Comparison of ENCODE assay signal across 1 cellular context in the genomic region with DNA sequence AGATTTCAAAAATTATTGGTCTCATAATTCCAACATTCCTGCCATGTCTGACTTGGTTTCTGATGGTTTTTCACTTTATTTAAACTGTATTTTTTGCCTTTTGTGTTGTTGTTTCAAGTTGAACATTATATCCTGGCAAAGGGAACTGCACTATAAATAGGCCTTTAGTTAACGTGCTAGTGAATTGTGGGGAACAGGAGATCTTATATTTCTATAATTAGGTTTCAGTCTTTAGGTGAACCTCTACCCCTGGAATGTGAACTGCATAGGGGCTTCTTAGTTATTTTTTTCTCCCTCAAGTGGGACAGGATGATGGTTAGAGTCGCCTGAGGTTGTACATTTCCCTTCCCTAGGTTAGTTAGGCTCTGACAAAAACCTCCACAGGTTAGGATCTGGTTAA.
TF ChIP-seq lines count a peak whose summit lies in the region.

No MANE protein-coding gene starts in this region.

TF ChIP-seq in GM23338, 12 proteins besides CTCF, POLR2A, EP300 and RAD21 (continued from another document):
- TF ChIP-seq, protein P1, sequence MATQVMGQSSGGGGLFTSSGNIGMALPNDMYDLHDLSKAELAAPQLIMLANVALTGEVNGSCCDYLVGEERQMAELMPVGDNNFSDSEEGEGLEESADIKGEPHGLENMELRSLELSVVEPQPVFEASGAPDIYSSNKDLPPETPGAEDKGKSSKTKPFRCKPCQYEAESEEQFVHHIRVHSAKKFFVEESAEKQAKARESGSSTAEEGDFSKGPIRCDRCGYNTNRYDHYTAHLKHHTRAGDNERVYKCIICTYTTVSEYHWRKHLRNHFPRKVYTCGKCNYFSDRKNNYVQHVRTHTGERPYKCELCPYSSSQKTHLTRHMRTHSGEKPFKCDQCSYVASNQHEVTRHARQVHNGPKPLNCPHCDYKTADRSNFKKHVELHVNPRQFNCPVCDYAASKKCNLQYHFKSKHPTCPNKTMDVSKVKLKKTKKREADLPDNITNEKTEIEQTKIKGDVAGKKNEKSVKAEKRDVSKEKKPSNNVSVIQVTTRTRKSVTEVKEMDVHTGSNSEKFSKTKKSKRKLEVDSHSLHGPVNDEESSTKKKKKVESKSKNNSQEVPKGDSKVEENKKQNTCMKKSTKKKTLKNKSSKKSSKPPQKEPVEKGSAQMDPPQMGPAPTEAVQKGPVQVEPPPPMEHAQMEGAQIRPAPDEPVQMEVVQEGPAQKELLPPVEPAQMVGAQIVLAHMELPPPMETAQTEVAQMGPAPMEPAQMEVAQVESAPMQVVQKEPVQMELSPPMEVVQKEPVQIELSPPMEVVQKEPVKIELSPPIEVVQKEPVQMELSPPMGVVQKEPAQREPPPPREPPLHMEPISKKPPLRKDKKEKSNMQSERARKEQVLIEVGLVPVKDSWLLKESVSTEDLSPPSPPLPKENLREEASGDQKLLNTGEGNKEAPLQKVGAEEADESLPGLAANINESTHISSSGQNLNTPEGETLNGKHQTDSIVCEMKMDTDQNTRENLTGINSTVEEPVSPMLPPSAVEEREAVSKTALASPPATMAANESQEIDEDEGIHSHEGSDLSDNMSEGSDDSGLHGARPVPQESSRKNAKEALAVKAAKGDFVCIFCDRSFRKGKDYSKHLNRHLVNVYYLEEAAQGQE (IDR thresholded peaks at IDR 0.05; ENCODE audit: unreplicated experiment) = no peak
- TF ChIP-seq POLR2AphosphoS5 (IDR thresholded peaks at IDR 0.05; ENCODE audit: low read depth) (no peak), EZH2 (IDR thresholded peaks at IDR 0.05; ENCODE audit: low read depth, unreplicated experiment) (no peak), NANOG (IDR thresholded peaks at IDR 0.05; ENCODE audit: borderline replicate concordance) (no peak), STAT1 (IDR thresholded peaks at IDR 0.05; ENCODE audit: unreplicated experiment) (no peak)
- TF ChIP-seq, protein P2, sequence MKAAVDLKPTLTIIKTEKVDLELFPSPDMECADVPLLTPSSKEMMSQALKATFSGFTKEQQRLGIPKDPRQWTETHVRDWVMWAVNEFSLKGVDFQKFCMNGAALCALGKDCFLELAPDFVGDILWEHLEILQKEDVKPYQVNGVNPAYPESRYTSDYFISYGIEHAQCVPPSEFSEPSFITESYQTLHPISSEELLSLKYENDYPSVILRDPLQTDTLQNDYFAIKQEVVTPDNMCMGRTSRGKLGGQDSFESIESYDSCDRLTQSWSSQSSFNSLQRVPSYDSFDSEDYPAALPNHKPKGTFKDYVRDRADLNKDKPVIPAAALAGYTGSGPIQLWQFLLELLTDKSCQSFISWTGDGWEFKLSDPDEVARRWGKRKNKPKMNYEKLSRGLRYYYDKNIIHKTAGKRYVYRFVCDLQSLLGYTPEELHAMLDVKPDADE (IDR thresholded peaks at IDR 0.05) = no peak
- TF ChIP-seq, protein P3, sequence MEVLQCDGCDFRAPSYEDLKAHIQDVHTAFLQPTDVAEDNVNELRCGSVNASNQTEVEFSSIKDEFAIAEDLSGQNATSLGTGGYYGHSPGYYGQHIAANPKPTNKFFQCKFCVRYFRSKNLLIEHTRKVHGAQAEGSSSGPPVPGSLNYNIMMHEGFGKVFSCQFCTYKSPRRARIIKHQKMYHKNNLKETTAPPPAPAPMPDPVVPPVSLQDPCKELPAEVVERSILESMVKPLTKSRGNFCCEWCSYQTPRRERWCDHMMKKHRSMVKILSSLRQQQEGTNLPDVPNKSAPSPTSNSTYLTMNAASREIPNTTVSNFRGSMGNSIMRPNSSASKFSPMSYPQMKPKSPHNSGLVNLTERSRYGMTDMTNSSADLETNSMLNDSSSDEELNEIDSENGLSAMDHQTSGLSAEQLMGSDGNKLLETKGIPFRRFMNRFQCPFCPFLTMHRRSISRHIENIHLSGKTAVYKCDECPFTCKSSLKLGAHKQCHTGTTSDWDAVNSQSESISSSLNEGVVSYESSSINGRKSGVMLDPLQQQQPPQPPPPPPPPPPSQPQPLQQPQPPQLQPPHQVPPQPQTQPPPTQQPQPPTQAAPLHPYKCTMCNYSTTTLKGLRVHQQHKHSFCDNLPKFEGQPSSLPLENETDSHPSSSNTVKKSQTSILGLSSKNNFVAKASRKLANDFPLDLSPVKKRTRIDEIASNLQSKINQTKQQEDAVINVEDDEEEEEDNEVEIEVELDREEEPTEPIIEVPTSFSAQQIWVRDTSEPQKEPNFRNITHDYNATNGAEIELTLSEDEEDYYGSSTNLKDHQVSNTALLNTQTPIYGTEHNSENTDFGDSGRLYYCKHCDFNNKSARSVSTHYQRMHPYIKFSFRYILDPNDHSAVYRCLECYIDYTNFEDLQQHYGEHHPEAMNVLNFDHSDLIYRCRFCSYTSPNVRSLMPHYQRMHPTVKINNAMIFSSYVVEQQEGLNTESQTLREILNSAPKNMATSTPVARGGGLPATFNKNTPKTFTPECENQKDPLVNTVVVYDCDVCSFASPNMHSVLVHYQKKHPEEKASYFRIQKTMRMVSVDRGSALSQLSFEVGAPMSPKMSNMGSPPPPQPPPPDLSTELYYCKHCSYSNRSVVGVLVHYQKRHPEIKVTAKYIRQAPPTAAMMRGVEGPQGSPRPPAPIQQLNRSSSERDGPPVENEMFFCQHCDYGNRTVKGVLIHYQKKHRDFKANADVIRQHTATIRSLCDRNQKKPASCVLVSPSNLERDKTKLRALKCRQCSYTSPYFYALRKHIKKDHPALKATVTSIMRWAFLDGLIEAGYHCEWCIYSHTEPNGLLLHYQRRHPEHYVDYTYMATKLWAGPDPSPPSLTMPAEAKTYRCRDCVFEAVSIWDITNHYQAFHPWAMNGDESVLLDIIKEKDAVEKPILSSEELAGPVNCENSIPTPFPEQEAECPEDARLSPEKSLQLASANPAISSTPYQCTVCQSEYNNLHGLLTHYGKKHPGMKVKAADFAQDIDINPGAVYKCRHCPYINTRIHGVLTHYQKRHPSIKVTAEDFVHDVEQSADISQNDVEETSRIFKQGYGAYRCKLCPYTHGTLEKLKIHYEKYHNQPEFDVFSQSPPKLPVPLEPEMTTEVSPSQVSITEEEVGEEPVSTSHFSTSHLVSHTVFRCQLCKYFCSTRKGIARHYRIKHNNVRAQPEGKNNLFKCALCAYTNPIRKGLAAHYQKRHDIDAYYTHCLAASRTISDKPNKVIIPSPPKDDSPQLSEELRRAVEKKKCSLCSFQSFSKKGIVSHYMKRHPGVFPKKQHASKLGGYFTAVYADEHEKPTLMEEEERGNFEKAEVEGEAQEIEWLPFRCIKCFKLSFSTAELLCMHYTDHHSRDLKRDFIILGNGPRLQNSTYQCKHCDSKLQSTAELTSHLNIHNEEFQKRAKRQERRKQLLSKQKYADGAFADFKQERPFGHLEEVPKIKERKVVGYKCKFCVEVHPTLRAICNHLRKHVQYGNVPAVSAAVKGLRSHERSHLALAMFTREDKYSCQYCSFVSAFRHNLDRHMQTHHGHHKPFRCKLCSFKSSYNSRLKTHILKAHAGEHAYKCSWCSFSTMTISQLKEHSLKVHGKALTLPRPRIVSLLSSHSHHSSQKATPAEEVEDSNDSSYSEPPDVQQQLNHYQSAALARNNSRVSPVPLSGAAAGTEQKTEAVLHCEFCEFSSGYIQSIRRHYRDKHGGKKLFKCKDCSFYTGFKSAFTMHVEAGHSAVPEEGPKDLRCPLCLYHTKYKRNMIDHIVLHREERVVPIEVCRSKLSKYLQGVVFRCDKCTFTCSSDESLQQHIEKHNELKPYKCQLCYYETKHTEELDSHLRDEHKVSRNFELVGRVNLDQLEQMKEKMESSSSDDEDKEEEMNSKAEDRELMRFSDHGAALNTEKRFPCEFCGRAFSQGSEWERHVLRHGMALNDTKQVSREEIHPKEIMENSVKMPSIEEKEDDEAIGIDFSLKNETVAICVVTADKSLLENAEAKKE (CRISPR knock-in tag; IDR thresholded peaks at IDR 0.05) = no peak
